1 cellular context compared by ENCODE assay signal in the genomic region with DNA sequence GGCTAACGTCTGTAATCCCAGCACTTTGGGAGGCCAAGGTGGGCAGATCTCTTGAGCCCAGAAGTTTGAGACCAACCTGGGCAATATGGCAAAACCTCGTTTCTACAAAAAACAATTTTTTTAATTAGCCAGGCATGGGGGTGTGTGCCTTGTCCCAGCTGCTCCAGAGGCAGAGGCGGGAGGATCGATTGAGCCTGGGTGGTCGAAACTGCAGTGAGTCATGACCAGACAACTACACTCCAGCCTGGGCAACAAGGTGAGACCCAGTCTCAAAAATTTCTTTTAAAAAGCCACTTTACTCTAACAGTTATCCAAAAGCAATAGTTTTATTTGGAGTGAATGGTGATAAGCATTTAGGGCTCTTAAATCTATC.
TF ChIP-seq lines count a peak whose summit lies in the region.

No MANE protein-coding gene starts in this region.

TF ChIP-seq in GM12878, 131 proteins besides CTCF, POLR2A, EP300 and RAD21:
- TF ChIP-seq KLF5 (IDR thresholded peaks at IDR 0.05; ENCODE audit: partially characterized antibody) (no peak), SMC3 (IDR thresholded peaks at IDR 0.05; ENCODE audit: borderline replicate concordance, low read length) (no peak), CUX1 (IDR thresholded peaks at IDR 0.05; ENCODE audit: insufficient replicate concordance, low read depth, low read length) (no peak), SREBF1 (IDR thresholded peaks at IDR 0.05; ENCODE audit: low read length) (no peak), POLR2AphosphoS5 (IDR thresholded peaks at IDR 0.05; ENCODE audit: low read length) (no peak), CREB1 (IDR thresholded peaks at IDR 0.05; ENCODE audit: low read depth) (no peak), ZNF384 (IDR thresholded peaks at IDR 0.05; ENCODE audit: borderline replicate concordance, low read depth, low read length) (no peak), CREM (IDR thresholded peaks at IDR 0.05; ENCODE audit: low read depth) (no peak), NFXL1 (IDR thresholded peaks at IDR 0.05; ENCODE audit: borderline replicate concordance) (no peak), BHLHE40 (IDR thresholded peaks at IDR 0.05; ENCODE audit: borderline replicate concordance in 1 of 2, low read depth in 2 of 2, low read length in 1 of 2) (no peak), SPI1 (IDR thresholded peaks at IDR 0.05; ENCODE audit: borderline replicate concordance, insufficient read depth, low read depth, low read length) (no peak)
- TF ChIP-seq, protein P1, sequence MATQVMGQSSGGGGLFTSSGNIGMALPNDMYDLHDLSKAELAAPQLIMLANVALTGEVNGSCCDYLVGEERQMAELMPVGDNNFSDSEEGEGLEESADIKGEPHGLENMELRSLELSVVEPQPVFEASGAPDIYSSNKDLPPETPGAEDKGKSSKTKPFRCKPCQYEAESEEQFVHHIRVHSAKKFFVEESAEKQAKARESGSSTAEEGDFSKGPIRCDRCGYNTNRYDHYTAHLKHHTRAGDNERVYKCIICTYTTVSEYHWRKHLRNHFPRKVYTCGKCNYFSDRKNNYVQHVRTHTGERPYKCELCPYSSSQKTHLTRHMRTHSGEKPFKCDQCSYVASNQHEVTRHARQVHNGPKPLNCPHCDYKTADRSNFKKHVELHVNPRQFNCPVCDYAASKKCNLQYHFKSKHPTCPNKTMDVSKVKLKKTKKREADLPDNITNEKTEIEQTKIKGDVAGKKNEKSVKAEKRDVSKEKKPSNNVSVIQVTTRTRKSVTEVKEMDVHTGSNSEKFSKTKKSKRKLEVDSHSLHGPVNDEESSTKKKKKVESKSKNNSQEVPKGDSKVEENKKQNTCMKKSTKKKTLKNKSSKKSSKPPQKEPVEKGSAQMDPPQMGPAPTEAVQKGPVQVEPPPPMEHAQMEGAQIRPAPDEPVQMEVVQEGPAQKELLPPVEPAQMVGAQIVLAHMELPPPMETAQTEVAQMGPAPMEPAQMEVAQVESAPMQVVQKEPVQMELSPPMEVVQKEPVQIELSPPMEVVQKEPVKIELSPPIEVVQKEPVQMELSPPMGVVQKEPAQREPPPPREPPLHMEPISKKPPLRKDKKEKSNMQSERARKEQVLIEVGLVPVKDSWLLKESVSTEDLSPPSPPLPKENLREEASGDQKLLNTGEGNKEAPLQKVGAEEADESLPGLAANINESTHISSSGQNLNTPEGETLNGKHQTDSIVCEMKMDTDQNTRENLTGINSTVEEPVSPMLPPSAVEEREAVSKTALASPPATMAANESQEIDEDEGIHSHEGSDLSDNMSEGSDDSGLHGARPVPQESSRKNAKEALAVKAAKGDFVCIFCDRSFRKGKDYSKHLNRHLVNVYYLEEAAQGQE (IDR thresholded peaks at IDR 0.05; ENCODE audit: low read depth, low read length) = no peak
- TF ChIP-seq, protein P2, sequence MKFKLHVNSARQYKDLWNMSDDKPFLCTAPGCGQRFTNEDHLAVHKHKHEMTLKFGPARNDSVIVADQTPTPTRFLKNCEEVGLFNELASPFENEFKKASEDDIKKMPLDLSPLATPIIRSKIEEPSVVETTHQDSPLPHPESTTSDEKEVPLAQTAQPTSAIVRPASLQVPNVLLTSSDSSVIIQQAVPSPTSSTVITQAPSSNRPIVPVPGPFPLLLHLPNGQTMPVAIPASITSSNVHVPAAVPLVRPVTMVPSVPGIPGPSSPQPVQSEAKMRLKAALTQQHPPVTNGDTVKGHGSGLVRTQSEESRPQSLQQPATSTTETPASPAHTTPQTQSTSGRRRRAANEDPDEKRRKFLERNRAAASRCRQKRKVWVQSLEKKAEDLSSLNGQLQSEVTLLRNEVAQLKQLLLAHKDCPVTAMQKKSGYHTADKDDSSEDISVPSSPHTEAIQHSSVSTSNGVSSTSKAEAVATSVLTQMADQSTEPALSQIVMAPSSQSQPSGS (IDR thresholded peaks at IDR 0.05; ENCODE audit: low read length) = no peak
